12 cellular contexts compared by ENCODE assay signal in the genomic region with DNA sequence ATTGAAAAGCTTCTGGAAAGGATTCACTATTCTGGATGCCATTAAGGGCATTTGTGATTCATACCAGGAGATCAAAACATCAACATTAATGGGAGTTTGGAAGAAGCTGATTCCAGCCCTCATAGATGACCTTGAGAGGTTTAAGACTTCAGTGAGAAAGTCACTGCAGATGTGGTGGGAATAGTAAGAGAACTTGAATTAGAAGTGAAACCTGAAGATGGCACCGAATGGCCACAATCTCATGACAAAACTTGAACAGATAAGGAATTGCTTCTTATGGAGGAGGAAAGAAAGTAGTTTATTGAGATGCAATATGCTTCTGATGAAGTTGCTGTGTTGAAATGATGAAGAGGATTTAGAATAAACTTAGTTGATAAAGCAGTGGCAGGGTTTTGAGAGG.
A peak's percentile ranks its signal among the peaks of the same experiment; 100 is the strongest.
DNase-seq lines count a peak whose midpoint lies in the region; ATAC-seq, FAIRE-seq and TF ChIP-seq lines count a peak whose summit lies in the region.
"Had no signal": no experiment of that assay in that cellular context is flagged by ENCODE, and none has a peak within 500 bp of the region (broad histone marks: within the 10 kb centered on the region; RNA-seq: fewer than 3 reads in every experiment).

No MANE protein-coding gene starts in this region.

- H3K4me1 ChIP-seq in GM12878 (ENCODE audit: control insufficient read depth, insufficient read depth, low read length) = peaks cover 4% of the 10 kb centered on the region; the same call in 1 of the 2 replicates

- no peak for DNase-seq in GM12878 (ENCODE audit: low read depth, low spot score)
- DNase-seq in NCI-H2081 treated with DMSO at 0.1 percent for 48 hours (lab: John Stamatoyannopoulos, UW) = no peak
- DNase-seq in occipital lobe (lab: John Stamatoyannopoulos, UW) = no peak
- DNase-seq in DMS 273 (lab: John Stamatoyannopoulos, UW; ENCODE audit: unreplicated experiment) = no peak
- no peak for DNase-seq in NCI-H146 treated with DMSO at 0.1 percent for 48 hours (lab: John Stamatoyannopoulos, UW; ENCODE audit: unreplicated experiment)
- DNase-seq: NK-92 treated with Interleukin-12 subunit alpha and Interleukin-12 subunit beta, amount 100 ng/mL, for 24 hours had no signal

- RAD21 ChIA-PET in GM12878 (lab: Charles Lee; ENCODE audit: unreplicated experiment) = no interaction called here

- SMC1A ChIA-PET in GM12878 (lab: Charles Lee; ENCODE audit: uncharacterized antibody, unreplicated experiment) = interaction anchor here (1.2 to 1.3 kb wide), 2 partner anchors 43 to 312 kb away, joined by 3 to 7 read pairs; no protein-coding TSS in a partner anchor

- no peak for TF ChIP-seq EP300 in GM12878 (IDR thresholded peaks at IDR 0.05; ENCODE audit: borderline replicate concordance in 1 of 2, control insufficient read depth in 1 of 2, low read depth in 2 of 2, low read length in 2 of 2)

- H3K79me2 ChIP-seq in GM12878 (ENCODE audit: control insufficient read depth, insufficient read depth, low read length) = no peaks in the 10 kb centered on the region

- H3K27me3 ChIP-seq in GM12878 (replicated peaks in 1 of 2; ENCODE audit: control insufficient read depth in 2 of 2, insufficient read depth in 2 of 2, low read length in 1 of 2) = no peaks in the 10 kb centered on the region

- H3K36me3 ChIP-seq in GM12878 (ENCODE audit: control insufficient read depth in 2 of 2, insufficient read depth in 2 of 2, low read length in 1 of 2) = no peaks in the 10 kb centered on the region

- POLR2A ChIA-PET in GM12878 (lab: Charles Lee) = no interaction called here

- peak overlapping the region; percentile 67 for H3K4me2 ChIP-seq in GM12878 (ENCODE audit: control insufficient read depth, insufficient read depth)
- H3K4me2 ChIP-seq: GM23338 had no signal

- WGBS in GM12878 (ENCODE audit: insufficient coverage, insufficient replicate concordance, low lambda C conversion rate, missing lambda C conversion rate) = 39% methylated on average over 1 of the region's 1 CpG

- peak overlapping the region; percentile 30; the same call in 1 of the 2 replicates for H3K4me3 ChIP-seq in GM12878
- H3K4me3 ChIP-seq: GM23338 had no signal

- no peak overlapping the region for H3K27ac ChIP-seq in GM12878 (ENCODE audit: control insufficient read depth, insufficient read depth)

- TF ChIP-seq RAD21 in GM12878 (IDR thresholded peaks at IDR 0.05; ENCODE audit: insufficient read depth, low read depth, low read length) = no peak

- in situ Hi-C loops in GM12878 (cut with MboI) = no loop called here

- H4K20me1 ChIP-seq in GM12878 (ENCODE audit: control insufficient read depth, insufficient read depth) = no peaks in the 10 kb centered on the region

- peak; percentile 43 for ATAC-seq in GM19452 (IDR thresholded peaks at IDR 0.05; ENCODE audit: unreplicated experiment)
- ATAC-seq in HG03354 (IDR thresholded peaks at IDR 0.05; ENCODE audit: poor library complexity, severe bottlenecking, unreplicated experiment) = peak; percentile 50
- peak; percentile 47 for ATAC-seq in GM12878
- ATAC-seq: GM23338, HepG2 had no signal

- H3K9ac ChIP-seq in GM12878 (ENCODE audit: control insufficient read depth, insufficient read depth, low read length) = no peak overlapping the region

- intact Hi-C loops in GM12878 (cut with micrococcal nuclease; ENCODE audit: unreplicated experiment) = loop anchor here (2.0 to 5.0 kb wide), 2 partner anchors 45 to 116 kb away; no protein-coding TSS in a partner anchor

- no TSS peak for BruUV-seq in GM12878 (replicated peaks; lab: Mats Ljungman, UMichigan)

- H3K9me3 ChIP-seq in GM12878 (replicated peaks; ENCODE audit: control insufficient read depth, insufficient read depth, low read length) = no peaks in the 10 kb centered on the region

- CTCF ChIA-PET in GM12878 (lab: Yijun Ruan, JAX) = no interaction called here

- peak overlapping the region; percentile 66 for H2AFZ ChIP-seq in GM12878 (ENCODE audit: control insufficient read depth, low read depth, low read length)

- TF ChIP-seq CTCF in GM12872 (IDR thresholded peaks at IDR 0.05; ENCODE audit: insufficient read depth, low read depth, low read length) (peak; percentile 6; the same call in 1 of the 3 replicates), GM12878 (IDR thresholded peaks at IDR 0.05 in 2 of 3, conservative IDR thresholded peaks at IDR 0.05 in 1 of 3; ENCODE audit: control insufficient read depth in 2 of 3, extremely low read depth in 1 of 3, insufficient read depth in 1 of 3, low read depth in 3 of 3, low read length in 3 of 3) (no peak; a peak in 1 of 6 replicates)

- FAIRE-seq in GM12878 (lab: Jason Lieb, UNC) = no peak
- FAIRE-seq: D721Med, HepG2 had no signal

- no peak for TF ChIP-seq POLR2A in GM12878 (IDR thresholded peaks at IDR 0.05; ENCODE audit: low read depth, low read length)

TF ChIP-seq in GM12878, 131 proteins besides CTCF, POLR2A, EP300 and RAD21:
- no peak for TF ChIP-seq SIX5 (IDR thresholded peaks at IDR 0.05; ENCODE audit: low read depth, low read length, severe bottlenecking)
- TF ChIP-seq IRF4 (IDR thresholded peaks at IDR 0.05; ENCODE audit: low read depth, low read length) = peak; percentile 88
- no peak for TF ChIP-seq SUZ12 (IDR thresholded peaks at IDR 0.05; ENCODE audit: unreplicated experiment)
- TF ChIP-seq, protein P1, sequence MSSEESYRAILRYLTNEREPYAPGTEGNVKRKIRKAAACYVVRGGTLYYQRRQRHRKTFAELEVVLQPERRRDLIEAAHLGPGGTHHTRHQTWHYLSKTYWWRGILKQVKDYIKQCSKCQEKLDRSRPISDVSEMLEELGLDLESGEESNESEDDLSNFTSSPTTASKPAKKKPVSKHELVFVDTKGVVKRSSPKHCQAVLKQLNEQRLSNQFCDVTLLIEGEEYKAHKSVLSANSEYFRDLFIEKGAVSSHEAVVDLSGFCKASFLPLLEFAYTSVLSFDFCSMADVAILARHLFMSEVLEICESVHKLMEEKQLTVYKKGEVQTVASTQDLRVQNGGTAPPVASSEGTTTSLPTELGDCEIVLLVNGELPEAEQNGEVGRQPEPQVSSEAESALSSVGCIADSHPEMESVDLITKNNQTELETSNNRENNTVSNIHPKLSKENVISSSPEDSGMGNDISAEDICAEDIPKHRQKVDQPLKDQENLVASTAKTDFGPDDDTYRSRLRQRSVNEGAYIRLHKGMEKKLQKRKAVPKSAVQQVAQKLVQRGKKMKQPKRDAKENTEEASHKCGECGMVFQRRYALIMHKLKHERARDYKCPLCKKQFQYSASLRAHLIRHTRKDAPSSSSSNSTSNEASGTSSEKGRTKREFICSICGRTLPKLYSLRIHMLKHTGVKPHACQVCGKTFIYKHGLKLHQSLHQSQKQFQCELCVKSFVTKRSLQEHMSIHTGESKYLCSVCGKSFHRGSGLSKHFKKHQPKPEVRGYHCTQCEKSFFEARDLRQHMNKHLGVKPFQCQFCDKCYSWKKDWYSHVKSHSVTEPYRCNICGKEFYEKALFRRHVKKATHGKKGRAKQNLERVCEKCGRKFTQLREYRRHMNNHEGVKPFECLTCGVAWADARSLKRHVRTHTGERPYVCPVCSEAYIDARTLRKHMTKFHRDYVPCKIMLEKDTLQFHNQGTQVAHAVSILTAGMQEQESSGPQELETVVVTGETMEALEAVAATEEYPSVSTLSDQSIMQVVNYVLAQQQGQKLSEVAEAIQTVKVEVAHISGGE (CRISPR knock-in tag; IDR thresholded peaks at IDR 0.05) = no peak
- TF ChIP-seq JUNB (IDR thresholded peaks at IDR 0.05) = no peak
- no peak for TF ChIP-seq NR2C1 (IDR thresholded peaks at IDR 0.05)
- TF ChIP-seq, protein P2, sequence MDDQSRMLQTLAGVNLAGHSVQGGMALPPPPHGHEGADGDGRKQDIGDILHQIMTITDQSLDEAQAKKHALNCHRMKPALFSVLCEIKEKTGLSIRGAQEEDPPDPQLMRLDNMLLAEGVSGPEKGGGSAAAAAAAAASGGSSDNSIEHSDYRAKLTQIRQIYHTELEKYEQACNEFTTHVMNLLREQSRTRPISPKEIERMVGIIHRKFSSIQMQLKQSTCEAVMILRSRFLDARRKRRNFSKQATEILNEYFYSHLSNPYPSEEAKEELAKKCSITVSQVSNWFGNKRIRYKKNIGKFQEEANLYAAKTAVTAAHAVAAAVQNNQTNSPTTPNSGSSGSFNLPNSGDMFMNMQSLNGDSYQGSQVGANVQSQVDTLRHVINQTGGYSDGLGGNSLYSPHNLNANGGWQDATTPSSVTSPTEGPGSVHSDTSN (IDR thresholded peaks at IDR 0.05; ENCODE audit: insufficient replicate concordance, low read depth, low read length) = no peak
